In the genomic region with DNA sequence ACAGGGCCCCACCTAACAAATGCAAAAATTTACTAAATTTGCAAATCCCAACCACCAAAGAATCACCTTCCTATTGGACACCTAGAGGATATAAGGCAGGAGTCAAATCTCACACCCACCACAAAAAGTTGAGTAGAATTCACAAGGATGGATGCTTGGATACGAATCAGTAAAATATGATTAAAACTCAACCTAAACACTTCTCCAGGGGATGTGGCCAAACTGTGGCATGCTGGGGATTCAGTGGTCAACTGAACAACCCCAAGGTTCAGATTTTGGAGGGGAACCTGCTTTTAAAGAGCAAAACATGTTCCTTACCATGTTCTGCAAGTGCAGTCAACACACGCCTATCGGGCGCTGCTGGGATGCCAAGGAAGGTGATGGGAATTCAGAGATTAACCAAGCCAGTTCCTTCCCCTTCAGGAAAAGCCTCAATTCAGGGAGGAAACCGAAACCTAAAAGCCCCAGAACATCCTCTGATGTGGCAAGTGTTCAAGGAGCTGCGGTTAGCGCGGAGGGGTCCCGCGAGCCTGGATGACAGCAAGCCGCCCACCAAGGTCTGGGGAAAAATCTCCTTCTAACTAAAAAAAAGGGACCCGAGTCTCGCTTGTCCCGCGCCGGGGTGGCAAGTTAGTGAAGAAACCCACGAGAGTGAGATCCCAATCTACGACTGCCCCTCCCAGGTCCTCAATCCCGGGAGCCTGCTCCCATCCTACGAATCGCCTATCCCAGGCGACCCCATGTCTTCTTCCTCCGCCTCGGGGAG, we compare ENCODE assay signal across 8 cellular contexts. TPM values are rescaled to one million over a fixed set of nuclear protein-coding genes. Genes with fewer than 3 reads are reported as not detected.
DNase-seq lines count a peak whose midpoint lies in the region; ATAC-seq, FAIRE-seq and TF ChIP-seq lines count a peak whose summit lies in the region.

No MANE protein-coding gene starts in this region.

- intact Hi-C loops in mammary epithelial cell (cut with micrococcal nuclease) = no loop called here

- POLR2A ChIA-PET in CD8-positive, alpha-beta memory T cell (lab: Charles Lee) = no interaction called here

- H3K9me3 ChIP-seq in CD8-positive, alpha-beta memory T cell (ENCODE audit: low read length) = no peaks in the 10 kb centered on the region
- H3K9me3 ChIP-seq in RWPE2 (ENCODE audit: severe bottlenecking) (no peaks in the 10 kb centered on the region), mammary epithelial cell (replicated peaks; ENCODE audit: insufficient read depth, low read length) (no peaks in the 10 kb centered on the region), keratinocyte (ENCODE audit: control insufficient read depth, low read depth, low read length) (no peaks in the 10 kb centered on the region)

- 10% methylated on average over 5 of the region's 24 CpGs for WGBS in mammary epithelial cell (ENCODE audit: low coverage, missing lambda C conversion rate)

- H3K4me3 ChIP-seq in CD8-positive, alpha-beta memory T cell (ENCODE audit: low read length) = peak overlapping the region; percentile 87
- H3K4me3 ChIP-seq in RWPE2 (ENCODE audit: severe bottlenecking) (peak overlapping the region; percentile 65), mammary epithelial cell (replicated peaks in 1 of 3; ENCODE audit: insufficient read depth in 1 of 3, low read depth in 2 of 3, low read length in 3 of 3) (peak overlapping the region; percentile 60 to 90 (median 75)), keratinocyte (ENCODE audit: control insufficient read depth in 2 of 3, extremely low read depth in 1 of 3, insufficient read depth in 2 of 3, low read depth in 1 of 3, low read length in 3 of 3) (peak overlapping the region; percentile 63 to 99 (median 93))

- peaks cover 9 to 38% (median 9%) of the 10 kb centered on the region in 3 donors for H3K36me3 Mint-ChIP-seq in CD8-positive, alpha-beta memory T cell

- H3K27ac Mint-ChIP-seq in CD8-positive, alpha-beta memory T cell = peak overlapping the region; percentile 90 to 99 (median 98)

- H3K27me3 Mint-ChIP-seq in CD8-positive, alpha-beta memory T cell = no peaks in the 10 kb centered on the region

- H3K27me3 ChIP-seq in CD8-positive, alpha-beta memory T cell (ENCODE audit: insufficient read depth, low read length, poor library complexity, severe bottlenecking) = no peaks in the 10 kb centered on the region
- H3K27me3 ChIP-seq in RWPE2 (ENCODE audit: insufficient read depth, poor library complexity, severe bottlenecking) = no peaks in the 10 kb centered on the region
- no peaks in the 10 kb centered on the region for H3K27me3 ChIP-seq in mammary epithelial cell (ENCODE audit: insufficient read depth, low read length)
- H3K27me3 ChIP-seq in keratinocyte (ENCODE audit: control insufficient read depth, extremely low read depth, insufficient read depth, low read length) = no peaks in the 10 kb centered on the region

- H3K9me3 Mint-ChIP-seq in CD8-positive, alpha-beta memory T cell = no peaks in the 10 kb centered on the region

- H3K36me3 ChIP-seq in CD8-positive, alpha-beta memory T cell (ENCODE audit: insufficient read depth, low read length) = no peaks in the 10 kb centered on the region
- H3K36me3 ChIP-seq in RWPE2 (ENCODE audit: low read depth) (peaks cover 12% of the 10 kb centered on the region), mammary epithelial cell (ENCODE audit: insufficient read depth, low read length) (no peaks in the 10 kb centered on the region), keratinocyte (ENCODE audit: control insufficient read depth in 2 of 2, extremely low read depth in 1 of 2, insufficient read depth in 2 of 2, low read length in 2 of 2) (no peaks in the 10 kb centered on the region)

- FAIRE-seq in keratinocyte (lab: Jason Lieb, UNC) (no peak), D721Med (lab: Jason Lieb, UNC) (no peak)

- peak overlapping the region; percentile 88 to 100 (median 98) for H3K4me3 Mint-ChIP-seq in CD8-positive, alpha-beta memory T cell

- CTCF ChIA-PET in CD8-positive, alpha-beta memory T cell (lab: Charles Lee) = no interaction called here
- CTCF ChIA-PET in mammary epithelial cell (lab: Charles Lee; ENCODE audit: low non-redundant PET) = no interaction called here

- TF ChIP-seq CTCF in RWPE2 (IDR thresholded peaks at IDR 0.05; ENCODE audit: poor library complexity, severe bottlenecking) = peak; percentile 7
- no peak for TF ChIP-seq CTCF in mammary epithelial cell (conservative IDR thresholded peaks at IDR 0.05 in 1 of 2, IDR thresholded peaks at IDR 0.05 in 1 of 2; ENCODE audit: extremely low read depth in 1 of 2, insufficient read depth in 1 of 2, low read depth in 1 of 2, low read length in 2 of 2)
- no peak for TF ChIP-seq CTCF in keratinocyte (optimal IDR thresholded peaks at IDR 0.05 in 1 of 3, IDR thresholded peaks at IDR 0.05 in 1 of 3, conservative IDR thresholded peaks at IDR 0.05 in 1 of 3; ENCODE audit: extremely low read depth in 1 of 3, insufficient read depth in 2 of 3, low read length in 3 of 3)
- no peak for TF ChIP-seq CTCF in D721Med (IDR thresholded peaks at IDR 0.05; ENCODE audit: insufficient read depth, missing control alignments)

- H3K4me1 Mint-ChIP-seq in CD8-positive, alpha-beta memory T cell = peaks cover 40 to 58% (median 46%) of the 10 kb centered on the region in 3 donors

- BruUV-seq in mammary epithelial cell (replicated peaks; lab: Mats Ljungman, UMichigan) = no TSS peak

- peak overlapping the region; percentile 100 for H2AFZ ChIP-seq in mammary epithelial cell (ENCODE audit: low read depth, low read length)
- peak overlapping the region; percentile 95 for H2AFZ ChIP-seq in keratinocyte (ENCODE audit: control insufficient read depth, low read length)

- H3K9ac ChIP-seq in mammary epithelial cell (ENCODE audit: insufficient read depth, low read length) = peak overlapping the region; percentile 65
- H3K9ac ChIP-seq in keratinocyte (ENCODE audit: control insufficient read depth, extremely low read depth, insufficient read depth, low read length) = peak overlapping the region; percentile 72

- H3K9me1 ChIP-seq in keratinocyte (ENCODE audit: control insufficient read depth, extremely low read depth, insufficient read depth, low read length) = no peaks in the 10 kb centered on the region

- peak overlapping the region; percentile 97 for H3K4me2 ChIP-seq in mammary epithelial cell (ENCODE audit: insufficient read depth, low read depth, low read length)
- H3K4me2 ChIP-seq in keratinocyte (ENCODE audit: control insufficient read depth, extremely low read depth, insufficient read depth, low read depth, low read length) = peak overlapping the region; percentile 89

- H3K27ac ChIP-seq in CD8-positive, alpha-beta memory T cell (ENCODE audit: low read depth, low read length) = peak overlapping the region; percentile 89
- H3K27ac ChIP-seq in RWPE2 (ENCODE audit: poor library complexity, severe bottlenecking) (peak overlapping the region; percentile 15), mammary epithelial cell (ENCODE audit: insufficient read depth, low read depth, low read length) (peak overlapping the region; percentile 23), keratinocyte (ENCODE audit: control insufficient read depth, insufficient read depth, low read length) (no peak overlapping the region)

- ATAC-seq in GM21737 (IDR thresholded peaks at IDR 0.05; ENCODE audit: unreplicated experiment) (peak; percentile 6), RWPE2 (ENCODE audit: low read depth) (peak; percentile 31), GM19023 (IDR thresholded peaks at IDR 0.05; ENCODE audit: unreplicated experiment) (no peak)

- in situ Hi-C loops in mammary epithelial cell (cut with MboI; ENCODE audit: low sequenced_read_pairs in 2 of 2) = no loop called here

- dilution Hi-C loops in mammary epithelial cell (cut with HindIII; ENCODE audit: low sequenced_read_pairs) (no loop called here), keratinocyte (cut with MboI; ENCODE audit: extremely low pct_ligation_motif_present, low sequenced_read_pairs) (no loop called here)

- H3K79me2 ChIP-seq in mammary epithelial cell (ENCODE audit: insufficient read depth, low read length) = no peaks in the 10 kb centered on the region
- H3K79me2 ChIP-seq in keratinocyte (ENCODE audit: control insufficient read depth, insufficient read depth, low read length) = peaks cover 5% of the 10 kb centered on the region

- H4K20me1 ChIP-seq in mammary epithelial cell (ENCODE audit: insufficient read depth, low read length) = no peaks in the 10 kb centered on the region
- no peaks in the 10 kb centered on the region for H4K20me1 ChIP-seq in keratinocyte (ENCODE audit: control insufficient read depth, extremely low read depth, insufficient read depth, low read length)

- H3K4me1 ChIP-seq in CD8-positive, alpha-beta memory T cell (ENCODE audit: insufficient read depth, low read length) = peaks cover 45% of the 10 kb centered on the region
- H3K4me1 ChIP-seq in RWPE2 (ENCODE audit: insufficient read depth, poor library complexity, severe bottlenecking) (peaks cover 8% of the 10 kb centered on the region), mammary epithelial cell (ENCODE audit: insufficient read depth, low read length) (peaks cover 3% of the 10 kb centered on the region), keratinocyte (ENCODE audit: control insufficient read depth, extremely low read depth, insufficient read depth, low read length) (peaks cover 12% of the 10 kb centered on the region)

- DNase-seq in CD8-positive, alpha-beta memory T cell = peak; percentile 36 to 69 (median 58)
- peak; percentile 80 for DNase-seq in RWPE2 (ENCODE audit: low spot score)
- DNase-seq in mammary epithelial cell = peak; percentile 30
- DNase-seq in keratinocyte (ENCODE audit: low read depth, low spot score) = no peak
- DNase-seq in stimulated activated CD8-positive, alpha-beta memory T cell treated with anti-CD3 and anti-CD28 coated beads, Interleukin-7, amount 100 ng/mL, for 48 hours (ENCODE audit: extremely low read depth in 1 of 2, low read depth in 1 of 2) = peak; percentile 10 to 18
- no peak for DNase-seq in D721Med (ENCODE audit: insufficient read length, low spot score)

RNA-seq across cellular contexts. Expression of gene SAMHD1, which starts 0.9 kb away (rescaled TPM):
- total RNA-seq in CD8-positive, alpha-beta memory T cell = 10 to 100 TPM; 53.6 to 55.7 TPM
- polyA plus RNA-seq in CD8-positive, alpha-beta memory T cell = 252 TPM
- 1 to 10 TPM; 3.8 to 6.7 TPM for total RNA-seq in mammary epithelial cell
- 3.9 TPM for polyA plus RNA-seq in mammary epithelial cell
- 7.9 TPM for polyA minus RNA-seq in mammary epithelial cell
- 16.1 to 29.7 TPM (median 26.5 TPM) in 3 replicates for polyA plus RNA-seq in keratinocyte
- 2.0 TPM for polyA plus RNA-seq in keratinocyte (2011; ENCODE audit: low read depth)
- 12.9 and 19.3 TPM in 2 replicates for polyA plus RNA-seq in keratinocyte (2011; cell fraction: cytosol; rRNA removed)
- polyA plus RNA-seq in keratinocyte (2011; cell fraction: nucleus; rRNA removed) = 10.4 and 13.3 TPM in 2 replicates
- 0.79 and 34.7 TPM in 2 replicates for polyA plus RNA-seq in keratinocyte (2012; ENCODE audit: low replicate concordance)
- polyA minus RNA-seq in keratinocyte = 14.7 to 27.9 TPM (median 24.2 TPM) in 3 replicates
- 25.1 TPM for polyA minus RNA-seq in keratinocyte (2011; cell fraction: cytosol; rRNA and poly(A)+ RNA removed)
- polyA minus RNA-seq in keratinocyte (2011; cell fraction: nucleus; rRNA and poly(A)+ RNA removed) = 7.0 and 18.5 TPM in 2 replicates

Comparison
In these comparisons a context has a peak if more than half of its experiments do, and no peak if none do; other contexts are left out.
1. DNase-seq: peak in CD8-positive, alpha-beta memory T cell (5 of 5), RWPE2 (single experiment), mammary epithelial cell (single experiment) and stimulated activated CD8-positive, alpha-beta memory T cell treated with anti-CD3 and anti-CD28 coated beads, Interleukin-7, amount 100 ng/mL, for 48 hours (2 of 2); none in keratinocyte (single experiment) and D721Med (single experiment).
2. Peak in every context shown above with its lines, with median percentiles within 50 percentile points of each other: H3K4me3 ChIP-seq.